In genomic region chr7:12788171-12788570, GRCh38 we compare ENCODE assay signal across 21 cellular contexts.
DNase-seq lines count a peak whose midpoint lies in the region; ATAC-seq, FAIRE-seq and TF ChIP-seq lines count a peak whose summit lies in the region.
"Had no signal": no experiment of that assay in that cellular context is flagged by ENCODE, and none has a peak within 500 bp of the region (broad histone marks: within the 10 kb centered on the region; RNA-seq: fewer than 3 reads in every experiment).

No MANE protein-coding gene starts in this region.

- no peak for TF ChIP-seq EP300 in A549 (IDR thresholded peaks at IDR 0.05)

- no peak overlapping the region for H3K27ac ChIP-seq in A549
- H3K27ac ChIP-seq: BLaER1 had no signal

- TF ChIP-seq POLR2A in A549 (IDR thresholded peaks at IDR 0.05; ENCODE audit: low read length): no peak

- H3K9me3 ChIP-seq in A549: no peaks in the 10 kb centered on the region
- H3K9me3 ChIP-seq: BLaER1, HAP-1 had no signal

- POLR2A ChIA-PET in A549 (lab: Yijun Ruan, JAX): no interaction called here

- CTCF ChIA-PET in A549 (lab: Yijun Ruan, JAX): interaction anchor here (0.9 kb wide), 1 partner anchor 17 kb away, joined by 3 read pairs; no protein-coding TSS in a partner anchor

- H3K4me3 ChIP-seq in A549 (no peak overlapping the region), LNCaP clone FGC (ENCODE audit: low read depth, low read length) (no peak overlapping the region), epithelial cell of esophagus (ENCODE audit: low read length) (no peak overlapping the region)
- H3K4me3 ChIP-seq: BLaER1, GM23338, HAP-1 had no signal

- DNase-seq in Right ventricle myocardium superior: no peak
- no peak for DNase-seq in cardiac septum (ENCODE audit: low spot score)
- DNase-seq in A549 (ENCODE audit: low read depth in 1 of 2, low spot score in 1 of 2): no peak
- DNase-seq in LNCaP clone FGC (ENCODE audit: low read depth): peak; percentile 54
- peak; percentile 16 for DNase-seq in epithelial cell of esophagus (ENCODE audit: low read depth)
- no peak for DNase-seq in G401 (ENCODE audit: low spot score)
- no peak for DNase-seq in NOMO-1 (lab: John Stamatoyannopoulos, UW; ENCODE audit: unreplicated experiment in 2 of 2)
- DNase-seq: CD4-positive, alpha-beta T cell; CD8-positive, alpha-beta memory T cell; DMS 273 treated with DMSO at 0.1 percent for 48 hours; DMS79; EL; GF-D8; HFFc6 had no signal

- intact Hi-C loops in Right ventricle myocardium superior (cut with DNase I) (no loop called here), cardiac septum (cut with DNase I) (no loop called here)

- 87% methylated on average over 2 of the region's 2 CpGs for WGBS in A549 (ENCODE audit: missing lambda C conversion rate)

- in situ Hi-C loops in G401 (cut with HindIII; ENCODE audit: low sequenced_read_pairs): no loop called here

- TF ChIP-seq RAD21 in A549 (conservative IDR thresholded peaks at IDR 0.05 in 1 of 2, IDR thresholded peaks at IDR 0.05 in 1 of 2): no peak

- peak; percentile 49 for ATAC-seq in Right ventricle myocardium superior (ENCODE audit: poor library complexity)
- ATAC-seq in A549: no peak
- ATAC-seq in HG03280 (IDR thresholded peaks at IDR 0.05; ENCODE audit: unreplicated experiment): no peak
- ATAC-seq: GM23338 had no signal

- H3K4me1 ChIP-seq in A549: no peaks in the 10 kb centered on the region
- H3K4me1 ChIP-seq: BLaER1, HAP-1 had no signal

- H3K4me2 ChIP-seq in A549: no peak overlapping the region
- H3K4me2 ChIP-seq: BLaER1, GM23338 had no signal

- peak; percentile 32 for FAIRE-seq in A549 (lab: Jason Lieb, UNC)
- FAIRE-seq: D721Med, GM12891, GM18507 had no signal

- no peak for TF ChIP-seq CTCF in A549 (IDR thresholded peaks at IDR 0.05)
- TF ChIP-seq CTCF in LNCaP clone FGC (IDR thresholded peaks at IDR 0.05; ENCODE audit: control insufficient read depth, extremely low read depth, insufficient read depth): no peak
- no peak for TF ChIP-seq CTCF in epithelial cell of esophagus (IDR thresholded peaks at IDR 0.05; ENCODE audit: insufficient read depth, low read depth, low read length, missing control alignments)

TF ChIP-seq in A549, 52 proteins besides CTCF, POLR2A, EP300 and RAD21:
- TF ChIP-seq CBX2 (IDR thresholded peaks at IDR 0.05; ENCODE audit: borderline replicate concordance, low read depth): no peak
- TF ChIP-seq, protein P1, sequence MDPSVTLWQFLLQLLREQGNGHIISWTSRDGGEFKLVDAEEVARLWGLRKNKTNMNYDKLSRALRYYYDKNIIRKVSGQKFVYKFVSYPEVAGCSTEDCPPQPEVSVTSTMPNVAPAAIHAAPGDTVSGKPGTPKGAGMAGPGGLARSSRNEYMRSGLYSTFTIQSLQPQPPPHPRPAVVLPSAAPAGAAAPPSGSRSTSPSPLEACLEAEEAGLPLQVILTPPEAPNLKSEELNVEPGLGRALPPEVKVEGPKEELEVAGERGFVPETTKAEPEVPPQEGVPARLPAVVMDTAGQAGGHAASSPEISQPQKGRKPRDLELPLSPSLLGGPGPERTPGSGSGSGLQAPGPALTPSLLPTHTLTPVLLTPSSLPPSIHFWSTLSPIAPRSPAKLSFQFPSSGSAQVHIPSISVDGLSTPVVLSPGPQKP (IDR thresholded peaks at IDR 0.05; ENCODE audit: low read depth, low read length): no peak
- TF ChIP-seq EHMT2 (IDR thresholded peaks at IDR 0.05; ENCODE audit: low read depth): no peak
- no peak for TF ChIP-seq TP53 (CRISPR knock-in tag; IDR thresholded peaks at IDR 0.05)
- TF ChIP-seq HOXB5 (CRISPR knock-in tag; IDR thresholded peaks at IDR 0.05): no peak
- TF ChIP-seq NFE2L2 (conservative IDR thresholded peaks at IDR 0.05; ENCODE audit: low read length): no peak
- TF ChIP-seq MAX (IDR thresholded peaks at IDR 0.05): no peak
- no peak for TF ChIP-seq SREBF2 (IDR thresholded peaks at IDR 0.05)
- no peak for TF ChIP-seq HOXB13 (CRISPR knock-in tag; IDR thresholded peaks at IDR 0.05; ENCODE audit: low read depth)
- TF ChIP-seq RARB (CRISPR knock-in tag; IDR thresholded peaks at IDR 0.05): no peak
- TF ChIP-seq RFX5 (IDR thresholded peaks at IDR 0.05): no peak
- TF ChIP-seq EHF (CRISPR knock-in tag; IDR thresholded peaks at IDR 0.05): no peak
- TF ChIP-seq NPAS2 (CRISPR knock-in tag; IDR thresholded peaks at IDR 0.05; ENCODE audit: borderline replicate concordance): no peak
- TF ChIP-seq, protein P2, sequence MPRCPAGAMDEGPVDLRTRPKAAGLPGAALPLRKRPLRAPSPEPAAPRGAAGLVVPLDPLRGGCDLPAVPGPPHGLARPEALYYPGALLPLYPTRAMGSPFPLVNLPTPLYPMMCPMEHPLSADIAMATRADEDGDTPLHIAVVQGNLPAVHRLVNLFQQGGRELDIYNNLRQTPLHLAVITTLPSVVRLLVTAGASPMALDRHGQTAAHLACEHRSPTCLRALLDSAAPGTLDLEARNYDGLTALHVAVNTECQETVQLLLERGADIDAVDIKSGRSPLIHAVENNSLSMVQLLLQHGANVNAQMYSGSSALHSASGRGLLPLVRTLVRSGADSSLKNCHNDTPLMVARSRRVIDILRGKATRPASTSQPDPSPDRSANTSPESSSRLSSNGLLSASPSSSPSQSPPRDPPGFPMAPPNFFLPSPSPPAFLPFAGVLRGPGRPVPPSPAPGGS (IDR thresholded peaks at IDR 0.05): no peak
- TF ChIP-seq TFCP2L1 (CRISPR knock-in tag; IDR thresholded peaks at IDR 0.05): no peak

Comparison
In these comparisons a context has a peak if more than half of its experiments do, and no peak if none do; other contexts are left out.
1. DNase-seq: peak in LNCaP clone FGC (single experiment) and epithelial cell of esophagus (single experiment); none in Right ventricle myocardium superior (single experiment), cardiac septum (single experiment), A549 (0 of 2), G401 (single experiment) and NOMO-1 (0 of 2).